Comparison of ENCODE assay signal across 10 cellular contexts in the genomic region with DNA sequence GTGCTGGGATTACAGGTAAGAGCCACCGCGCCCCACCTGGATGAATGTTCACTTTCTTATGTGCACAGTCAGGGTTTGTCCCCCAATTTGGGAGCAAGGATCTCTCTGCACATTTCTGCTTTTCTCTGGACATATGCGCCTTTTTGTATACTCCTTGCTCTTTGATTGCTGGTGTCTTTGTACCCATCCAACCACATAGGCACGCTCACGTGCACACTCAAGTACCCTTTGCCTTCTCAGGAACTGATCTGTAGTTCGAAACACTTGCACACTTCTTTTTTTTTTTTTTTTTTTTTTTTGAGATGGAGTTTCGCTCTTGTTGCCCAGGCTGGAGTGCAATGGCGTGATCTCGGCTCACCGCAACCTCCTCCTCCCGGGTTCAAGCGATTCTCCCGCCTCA. TPM values are rescaled to one million over a fixed set of nuclear protein-coding genes. Genes with fewer than 3 reads are reported as not detected.
DNase-seq lines count a peak whose midpoint lies in the region; ATAC-seq, FAIRE-seq and TF ChIP-seq lines count a peak whose summit lies in the region.
"Not testable (repeated sequence)": the region's sequence is repeated elsewhere in the genome, so short reads cannot be mapped to it uniquely, and the experiment has no call there.
"Had no signal": no experiment of that assay in that cellular context is flagged by ENCODE, and none has a peak within 500 bp of the region (broad histone marks: within the 10 kb centered on the region; RNA-seq: fewer than 3 reads in every experiment).

No MANE protein-coding gene starts in this region.

- not testable (repeated sequence) for DNase-seq in CD4-positive, alpha-beta T cell; SJCRH30; MCF 10A (ENCODE audit: unreplicated experiment); HepG2 (ENCODE audit: low spot score); neural crest cell (ENCODE audit: low read depth, low spot score); gastrocnemius medialis

- H3K27me3 ChIP-seq in CD4-positive, alpha-beta T cell (ENCODE audit: control insufficient read depth, insufficient read depth, low read length); SJCRH30; HepG2 (ENCODE audit: control insufficient read depth in 1 of 2, insufficient read depth in 2 of 2, low read length in 2 of 2); gastrocnemius medialis: not testable (repeated sequence)

- not testable (repeated sequence) for H3K27me3 Mint-ChIP-seq in CD4-positive, alpha-beta T cell; MCF 10A (ENCODE audit: insufficient read depth, unreplicated experiment); neural crest cell (ENCODE audit: low read depth)

- not testable (repeated sequence) for H3K27ac ChIP-seq in CD4-positive, alpha-beta T cell (ENCODE audit: low read depth, low read length); SJCRH30
- H3K27ac ChIP-seq in HepG2 (ENCODE audit: extremely low read length, insufficient read depth, low read length) = peak overlapping the region; percentile 74
- H3K27ac ChIP-seq in gastrocnemius medialis = peak overlapping the region; percentile 95 to 98 (median 96)
- peak overlapping the region; percentile 17 for H3K27ac ChIP-seq in temporal lobe (ENCODE audit: low read depth, low read length)

- BruUV-seq in MCF 10A (replicated peaks; lab: Mats Ljungman, UMichigan) = not testable (repeated sequence)
- TSS peak; percentile 50 for BruUV-seq in HepG2 (replicated peaks; lab: Mats Ljungman, UMichigan)

- not testable (repeated sequence) for H3K79me2 ChIP-seq in HepG2 (ENCODE audit: insufficient read depth, low read length)

- H3K4me1 Mint-ChIP-seq in CD4-positive, alpha-beta T cell (ENCODE audit: low read depth) = peaks cover 26% of the 10 kb centered on the region
- H3K4me1 Mint-ChIP-seq in MCF 10A (ENCODE audit: insufficient read depth, unreplicated experiment) = peaks cover 20% of the 10 kb centered on the region
- peaks cover 50% of the 10 kb centered on the region for H3K4me1 Mint-ChIP-seq in neural crest cell

- H3K9ac ChIP-seq in HepG2 (ENCODE audit: insufficient read depth, low read depth, low read length) = peak overlapping the region; percentile 81; the same call in 1 of the 2 replicates

- 84% methylated on average over 13 of the region's 13 CpGs for WGBS in HepG2 (ENCODE audit: low lambda C conversion rate)

- H3K9me3 ChIP-seq in CD4-positive, alpha-beta T cell (ENCODE audit: control insufficient read depth, low read length); SJCRH30 (replicated peaks); HepG2 (ENCODE audit: low read length); gastrocnemius medialis: not testable (repeated sequence)

- TF ChIP-seq EP300 in HepG2 (IDR thresholded peaks at IDR 0.05; ENCODE audit: low read depth in 2 of 2, low read length in 2 of 2); HepG2 (CRISPR knock-in tag; IDR thresholded peaks at IDR 0.05; ENCODE audit: borderline replicate concordance): not testable (repeated sequence)

- H3K36me3 ChIP-seq in SJCRH30 = peaks cover 28% of the 10 kb centered on the region
- H3K36me3 ChIP-seq in HepG2 (replicated peaks in 1 of 2; ENCODE audit: control insufficient read depth in 1 of 2, insufficient read depth in 2 of 2, low read length in 2 of 2); gastrocnemius medialis: not testable (repeated sequence)

- H3K4me3 ChIP-seq in SJCRH30 = peak overlapping the region; percentile 68
- H3K4me3 ChIP-seq in HepG2 (replicated peaks in 1 of 3; ENCODE audit: insufficient read depth in 1 of 3, low read depth in 2 of 3, low read length in 3 of 3) = peak overlapping the region in 1 of 3 experiments; percentile 85; a peak in 2 of 6 replicates
- H3K4me3 ChIP-seq in gastrocnemius medialis = peak overlapping the region in 1 of 4 donors; percentile 76

- intact Hi-C loops in CD4-positive, alpha-beta T cell (cut with DNase I, micrococcal nuclease) = loop anchor here in 1 of 2 experiments (10.0 kb wide), 1 partner anchor 213 kb away; no protein-coding TSS in a partner anchor
- intact Hi-C loops in MCF 10A (cut with micrococcal nuclease); HepG2 (cut with micrococcal nuclease; ENCODE audit: unreplicated experiment): not testable (repeated sequence)
- intact Hi-C loops in gastrocnemius medialis (cut with DNase I; ENCODE audit: low total_unique reads) = loop anchor here (5.0 kb wide), 2 partner anchors 71 to 154 kb away; a partner anchor contains a TSS

- not testable (repeated sequence) for H3K27ac Mint-ChIP-seq in CD4-positive, alpha-beta T cell; neural crest cell (ENCODE audit: unreplicated experiment)
- peak overlapping the region; percentile 6 for H3K27ac Mint-ChIP-seq in MCF 10A (ENCODE audit: low read depth, unreplicated experiment)

- POLR2A ChIA-PET in CD4-positive, alpha-beta T cell (lab: Charles Lee); MCF 10A (lab: Yijun Ruan, JAX): not testable (repeated sequence)
- POLR2A ChIA-PET in HepG2 (lab: Yijun Ruan, JAX) = interaction anchor here (0.7 to 6.3 kb wide), 2 partner anchors 20 to 215 kb away, joined by 3 to 40 read pairs; no protein-coding TSS in a partner anchor

- not testable (repeated sequence) for H3K36me3 Mint-ChIP-seq in CD4-positive, alpha-beta T cell (ENCODE audit: low read depth); MCF 10A (ENCODE audit: insufficient read depth, unreplicated experiment); neural crest cell (ENCODE audit: low read depth)

- not testable (repeated sequence) for H4K20me1 ChIP-seq in HepG2 (ENCODE audit: insufficient read depth, low read length)

- CTCF ChIA-PET in CD4-positive, alpha-beta T cell (lab: Charles Lee); HepG2 (lab: Yijun Ruan, JAX; ENCODE audit: low intra/inter-chr PET ratio, low total read pairs): not testable (repeated sequence)
- CTCF ChIA-PET in MCF 10A (lab: Yijun Ruan, JAX) = interaction anchor here (0.9 kb wide), 1 partner anchor 42 kb away, joined by 3 read pairs; no protein-coding TSS in a partner anchor

- H3K4me1 ChIP-seq in SJCRH30 = not testable (repeated sequence)
- peaks cover 56% of the 10 kb centered on the region for H3K4me1 ChIP-seq in HepG2 (ENCODE audit: insufficient read depth, low read length)
- H3K4me1 ChIP-seq in gastrocnemius medialis = peaks cover 52 to 56% of the 10 kb centered on the region in 2 donors

- H3K4me3 Mint-ChIP-seq in CD4-positive, alpha-beta T cell = peak overlapping the region; percentile 4
- H3K4me3 Mint-ChIP-seq in MCF 10A (ENCODE audit: unreplicated experiment) = not testable (repeated sequence)
- H3K4me3 Mint-ChIP-seq in neural crest cell = peak overlapping the region; percentile 77

- H2AFZ ChIP-seq in HepG2 (ENCODE audit: low read length) = not testable (repeated sequence)

- TF ChIP-seq RAD21 in HepG2 (CRISPR knock-in tag; IDR thresholded peaks at IDR 0.05) = not testable (repeated sequence)

- FAIRE-seq in HepG2 (lab: Jason Lieb, UNC) = not testable (repeated sequence)

- H3K4me2 ChIP-seq in HepG2 (ENCODE audit: low read depth, low read length) = peak overlapping the region; percentile 99

- TF ChIP-seq POLR2A in HepG2 (IDR thresholded peaks at IDR 0.05; ENCODE audit: insufficient read depth in 1 of 2, low read depth in 2 of 2, low read length in 2 of 2); gastrocnemius medialis (IDR thresholded peaks at IDR 0.05): not testable (repeated sequence)

- in situ Hi-C loops in HepG2 (cut with HindIII; ENCODE audit: extremely low pct_ligation_motif_present, low pct_unique_long_range_greater_than_20kb) = not testable (repeated sequence)
- in situ Hi-C loops in gastrocnemius medialis (cut with MboI; ENCODE audit: low sequenced_read_pairs in 4 of 4) = loop anchor here in 1 of 4 donors (10.0 kb wide), 1 partner anchor 63 kb away; no protein-coding TSS in a partner anchor

- not testable (repeated sequence) for ATAC-seq in CD4-positive, alpha-beta T cell (ENCODE audit: poor library complexity); HepG2; gastrocnemius medialis

- not testable (repeated sequence) for TF ChIP-seq CTCF in CD4-positive, alpha-beta T cell (IDR thresholded peaks at IDR 0.05); MCF 10A (IDR thresholded peaks at IDR 0.05; ENCODE audit: unreplicated experiment); HepG2 (CRISPR knock-in tag; IDR thresholded peaks at IDR 0.05); neural crest cell (conservative IDR thresholded peaks at IDR 0.05); gastrocnemius medialis (IDR thresholded peaks at IDR 0.05 in 4 of 5, conservative IDR thresholded peaks at IDR 0.05 in 1 of 5)

- not testable (repeated sequence) for H3K9me3 Mint-ChIP-seq in CD4-positive, alpha-beta T cell; MCF 10A (ENCODE audit: unreplicated experiment); neural crest cell

RNA-seq across cellular contexts. Expression of a gene that starts 1.4 kb away (rescaled TPM):
- under 1 TPM; 0.47 to 0.50 TPM for total RNA-seq in CD4-positive, alpha-beta T cell
- total RNA-seq in SJCRH30 (2014; rRNA removed; shearing (Covaris generic)) = 19.5 and 24.5 TPM in 2 replicates
- 0.22 and 0.65 TPM in 2 replicates for total RNA-seq in MCF 10A (2022)
- total RNA-seq in HepG2 (2016; rRNA removed; fragmentation: Illumina TruSeq; extraction: Trizol) = 2.0 and 2.2 TPM in 2 replicates
- 2.4 and 2.6 TPM in 2 replicates for total RNA-seq in HepG2 (2016; cell fraction: cytosol; rRNA removed; fragmentation: Illumina TruSeq; extraction: Trizol; ENCODE audit: low read depth)
- total RNA-seq in HepG2 (2016; cell fraction: insoluble cytoplasmic fraction; rRNA removed; fragmentation: Illumina TruSeq; extraction: Trizol) = 1.4 and 2.1 TPM in 2 replicates
- total RNA-seq in HepG2 (2016; cell fraction: membrane; rRNA removed; fragmentation: Illumina TruSeq; extraction: Trizol) = 2.7 and 3.4 TPM in 2 replicates
- total RNA-seq in HepG2 (2016; cell fraction: nucleus; rRNA removed; fragmentation: Illumina TruSeq; extraction: Trizol) = 2.1 and 2.5 TPM in 2 replicates
- 2.4 and 2.7 TPM in 2 replicates for polyA plus RNA-seq in HepG2 (2011; rRNA removed)
- 1.4 and 1.7 TPM in 2 replicates for polyA plus RNA-seq in HepG2 (2011; cell fraction: cytosol; rRNA removed)
- 7.2 and 7.7 TPM in 2 replicates for polyA plus RNA-seq in HepG2 (2011; cell fraction: nucleus; rRNA removed)
- polyA plus RNA-seq in HepG2 (2012) = 3.9 and 5.7 TPM in 2 replicates
- polyA plus RNA-seq in HepG2 (2016; cell fraction: cytosol; fragmentation: Illumina TruSeq; extraction: Trizol; ENCODE audit: low read depth) = 2.3 and 3.3 TPM in 2 replicates
- 3.3 and 5.0 TPM in 2 replicates for polyA plus RNA-seq in HepG2 (2016; cell fraction: insoluble cytoplasmic fraction; fragmentation: Illumina TruSeq; extraction: Trizol; ENCODE audit: low read depth)
- polyA plus RNA-seq in HepG2 (2016; cell fraction: membrane; fragmentation: Illumina TruSeq; extraction: Trizol; ENCODE audit: low read depth) = 3.1 and 3.8 TPM in 2 replicates
- polyA plus RNA-seq in HepG2 (2016; cell fraction: nucleus; fragmentation: Illumina TruSeq; extraction: Trizol; ENCODE audit: insufficient read depth, low read depth) = 8.7 and 10.3 TPM in 2 replicates
- polyA minus RNA-seq in HepG2 (2011; rRNA and poly(A)+ RNA removed; ENCODE audit: low replicate concordance) = 1.3 and 3.6 TPM in 2 replicates
- polyA minus RNA-seq in HepG2 (2011; cell fraction: cytosol; rRNA and poly(A)+ RNA removed) = 2.6 and 4.8 TPM in 2 replicates
- polyA minus RNA-seq in HepG2 (2011; cell fraction: nucleus; rRNA and poly(A)+ RNA removed) = 1.9 and 2.2 TPM in 2 replicates
- 2.4 and 2.6 TPM in 2 replicates for total RNA-seq in neural crest cell
- total RNA-seq in gastrocnemius medialis = 10 to 100 TPM in 1 of 4 donors, 1 to 10 TPM in 3; 3.4 to 10.8 (median 5.4) TPM
- total RNA-seq in temporal lobe = 0.74 TPM

RNA-seq across cellular contexts. Expression of a gene that starts 22.3 kb away (rescaled TPM):
- total RNA-seq in CD4-positive, alpha-beta T cell = under 1 TPM; 0.55 to 0.56 TPM
- 0.99 and 1.5 TPM in 2 replicates for total RNA-seq in SJCRH30 (2014; rRNA removed; shearing (Covaris generic))
- total RNA-seq in MCF 10A (2022) (1.9 and 3.0 TPM in 2 replicates), HepG2 (2016; rRNA removed; fragmentation: Illumina TruSeq; extraction: Trizol) (0.44 and 0.49 TPM in 2 replicates), neural crest cell (0.59 and 1.0 TPM in 2 replicates), gastrocnemius medialis (1 to 10 TPM; 3.4 to 8.1 (median 6.3) TPM), temporal lobe (3.9 TPM)
- 0.18 and 0.20 TPM in 2 replicates for total RNA-seq in HepG2 (2016; cell fraction: cytosol; rRNA removed; fragmentation: Illumina TruSeq; extraction: Trizol; ENCODE audit: low read depth)
- 0.16 and 0.32 TPM in 2 replicates for total RNA-seq in HepG2 (2016; cell fraction: insoluble cytoplasmic fraction; rRNA removed; fragmentation: Illumina TruSeq; extraction: Trizol)
- 0.09 and 0.24 TPM in 2 replicates for total RNA-seq in HepG2 (2016; cell fraction: membrane; rRNA removed; fragmentation: Illumina TruSeq; extraction: Trizol)
- total RNA-seq in HepG2 (2016; cell fraction: nucleus; rRNA removed; fragmentation: Illumina TruSeq; extraction: Trizol) = 0.22 TPM in 1 of 2 replicates, not detected in the other
- polyA plus RNA-seq in HepG2 (2011; rRNA removed) = 0.58 and 1.1 TPM in 2 replicates
- 0.49 and 0.71 TPM in 2 replicates for polyA plus RNA-seq in HepG2 (2011; cell fraction: cytosol; rRNA removed)
- polyA plus RNA-seq in HepG2 (2011; cell fraction: nucleus; rRNA removed) = 2.6 and 3.2 TPM in 2 replicates
- 1.3 and 1.9 TPM in 2 replicates for polyA plus RNA-seq in HepG2 (2012)
- polyA plus RNA-seq in HepG2 (2016; cell fraction: cytosol; fragmentation: Illumina TruSeq; extraction: Trizol; ENCODE audit: low read depth) = 0.14 and 0.21 TPM in 2 replicates
- 0.27 and 0.31 TPM in 2 replicates for polyA plus RNA-seq in HepG2 (2016; cell fraction: insoluble cytoplasmic fraction; fragmentation: Illumina TruSeq; extraction: Trizol; ENCODE audit: low read depth)
- 0.11 and 0.30 TPM in 2 replicates for polyA plus RNA-seq in HepG2 (2016; cell fraction: membrane; fragmentation: Illumina TruSeq; extraction: Trizol; ENCODE audit: low read depth)
- polyA plus RNA-seq in HepG2 (2016; cell fraction: nucleus; fragmentation: Illumina TruSeq; extraction: Trizol; ENCODE audit: insufficient read depth, low read depth) = 0.86 and 0.89 TPM in 2 replicates
- polyA minus RNA-seq in HepG2 (2011; rRNA and poly(A)+ RNA removed; ENCODE audit: low replicate concordance) = 1.6 and 73.9 TPM in 2 replicates
- 0.79 and 0.89 TPM in 2 replicates for polyA minus RNA-seq in HepG2 (2011; cell fraction: cytosol; rRNA and poly(A)+ RNA removed)
- polyA minus RNA-seq in HepG2 (2011; cell fraction: nucleus; rRNA and poly(A)+ RNA removed) = 1.1 and 1.2 TPM in 2 replicates

RNA-seq across cellular contexts. Expression of a gene that starts 22.3 kb away (rescaled TPM):
- not detected for total RNA-seq in CD4-positive, alpha-beta T cell
- 0.08 and 0.30 TPM in 2 replicates for total RNA-seq in SJCRH30 (2014; rRNA removed; shearing (Covaris generic))
- total RNA-seq in MCF 10A (2022) (not detected in 2 replicates), HepG2 (2016; rRNA removed; fragmentation: Illumina TruSeq; extraction: Trizol) (0.07 TPM in 1 of 2 replicates, not detected in the other), neural crest cell (not detected in 2 replicates), gastrocnemius medialis (under 1 TPM in 1 of 4 donors, not detected in 3; 0.19 TPM), temporal lobe (under 0.01 TPM)
- 1.1 TPM in 1 of 2 replicates, not detected in the other for total RNA-seq in HepG2 (2016; cell fraction: cytosol; rRNA removed; fragmentation: Illumina TruSeq; extraction: Trizol; ENCODE audit: low read depth)
- 0.19 and 0.39 TPM in 2 replicates for total RNA-seq in HepG2 (2016; cell fraction: insoluble cytoplasmic fraction; rRNA removed; fragmentation: Illumina TruSeq; extraction: Trizol)
- total RNA-seq in HepG2 (2016; cell fraction: membrane; rRNA removed; fragmentation: Illumina TruSeq; extraction: Trizol) = 0.10 and 0.12 TPM in 2 replicates
- 0.16 TPM in 1 of 2 replicates, not detected in the other for total RNA-seq in HepG2 (2016; cell fraction: nucleus; rRNA removed; fragmentation: Illumina TruSeq; extraction: Trizol)
- 0.10 TPM in 1 of 2 replicates, not detected in the other for polyA plus RNA-seq in HepG2 (2011; rRNA removed)
- polyA plus RNA-seq in HepG2 (2011; cell fraction: cytosol; rRNA removed) = not detected in 2 replicates
- polyA plus RNA-seq in HepG2 (2011; cell fraction: nucleus; rRNA removed) = 0.21 TPM in 1 of 2 replicates, not detected in the other
- polyA plus RNA-seq in HepG2 (2012) = 0.19 and 0.32 TPM in 2 replicates
- polyA plus RNA-seq in HepG2 (2016; cell fraction: cytosol; fragmentation: Illumina TruSeq; extraction: Trizol; ENCODE audit: low read depth) = 0.03 TPM in 1 of 2 replicates, not detected in the other
- not detected in 2 replicates for polyA plus RNA-seq in HepG2 (2016; cell fraction: insoluble cytoplasmic fraction; fragmentation: Illumina TruSeq; extraction: Trizol; ENCODE audit: low read depth)
- not detected in 2 replicates for polyA plus RNA-seq in HepG2 (2016; cell fraction: membrane; fragmentation: Illumina TruSeq; extraction: Trizol; ENCODE audit: low read depth)
- 0.15 TPM in 1 of 2 replicates, not detected in the other for polyA plus RNA-seq in HepG2 (2016; cell fraction: nucleus; fragmentation: Illumina TruSeq; extraction: Trizol; ENCODE audit: insufficient read depth, low read depth)
- polyA minus RNA-seq in HepG2 (2011; rRNA and poly(A)+ RNA removed; ENCODE audit: low replicate concordance) = not detected in 2 replicates
- not detected in 2 replicates for polyA minus RNA-seq in HepG2 (2011; cell fraction: cytosol; rRNA and poly(A)+ RNA removed)
- polyA minus RNA-seq in HepG2 (2011; cell fraction: nucleus; rRNA and poly(A)+ RNA removed) = not detected in 2 replicates
- total RNA-seq: CD8-positive, alpha-beta T cell had no signal
- polyA plus RNA-seq: A549, BJ had no signal

RNA-seq across cellular contexts. Expression of a gene that starts 28.6 kb away (rescaled TPM):
- not detected for total RNA-seq in CD4-positive, alpha-beta T cell
- total RNA-seq in SJCRH30 (2014; rRNA removed; shearing (Covaris generic)) = not detected in 2 replicates
- total RNA-seq in MCF 10A (2022) (3.5 and 4.2 TPM in 2 replicates), HepG2 (2016; rRNA removed; fragmentation: Illumina TruSeq; extraction: Trizol) (0.22 TPM in 1 of 2 replicates, not detected in the other), neural crest cell (0.23 TPM in 1 of 2 replicates, not detected in the other), gastrocnemius medialis (1 to 10 TPM in 1 of 4 donors, not detected in 3; 2.1 TPM), temporal lobe (not detected)
- not detected in 2 replicates for total RNA-seq in HepG2 (2016; cell fraction: cytosol; rRNA removed; fragmentation: Illumina TruSeq; extraction: Trizol; ENCODE audit: low read depth)
- total RNA-seq in HepG2 (2016; cell fraction: insoluble cytoplasmic fraction; rRNA removed; fragmentation: Illumina TruSeq; extraction: Trizol) = 0.11 TPM in 1 of 2 replicates, not detected in the other
- total RNA-seq in HepG2 (2016; cell fraction: membrane; rRNA removed; fragmentation: Illumina TruSeq; extraction: Trizol) = 0.59 TPM in 1 of 2 replicates, not detected in the other
- total RNA-seq in HepG2 (2016; cell fraction: nucleus; rRNA removed; fragmentation: Illumina TruSeq; extraction: Trizol) = not detected in 2 replicates
- polyA plus RNA-seq in HepG2 (2011; rRNA removed) = 0.07 and 0.16 TPM in 2 replicates
- not detected in 2 replicates for polyA plus RNA-seq in HepG2 (2011; cell fraction: cytosol; rRNA removed)
- polyA plus RNA-seq in HepG2 (2011; cell fraction: nucleus; rRNA removed) = 1.2 and 1.7 TPM in 2 replicates
- 0.09 and 0.50 TPM in 2 replicates for polyA plus RNA-seq in HepG2 (2012)
- not detected in 2 replicates for polyA plus RNA-seq in HepG2 (2016; cell fraction: cytosol; fragmentation: Illumina TruSeq; extraction: Trizol; ENCODE audit: low read depth)
- polyA plus RNA-seq in HepG2 (2016; cell fraction: insoluble cytoplasmic fraction; fragmentation: Illumina TruSeq; extraction: Trizol; ENCODE audit: low read depth) = not detected in 2 replicates
- not detected in 2 replicates for polyA plus RNA-seq in HepG2 (2016; cell fraction: membrane; fragmentation: Illumina TruSeq; extraction: Trizol; ENCODE audit: low read depth)
- polyA plus RNA-seq in HepG2 (2016; cell fraction: nucleus; fragmentation: Illumina TruSeq; extraction: Trizol; ENCODE audit: insufficient read depth, low read depth) = 0.46 and 0.85 TPM in 2 replicates
- polyA minus RNA-seq in HepG2 (2011; rRNA and poly(A)+ RNA removed; ENCODE audit: low replicate concordance) = 0.30 TPM in 1 of 2 replicates, not detected in the other
- not detected in 2 replicates for polyA minus RNA-seq in HepG2 (2011; cell fraction: cytosol; rRNA and poly(A)+ RNA removed)
- polyA minus RNA-seq in HepG2 (2011; cell fraction: nucleus; rRNA and poly(A)+ RNA removed) = 0.37 and 0.39 TPM in 2 replicates
- total RNA-seq: CD8-positive, alpha-beta T cell had no signal
- polyA plus RNA-seq: A549, BJ had no signal

RNA-seq across cellular contexts. Expression of a gene that starts 34.3 kb away (rescaled TPM):
- total RNA-seq in CD4-positive, alpha-beta T cell = not detected
- not detected in 2 replicates for total RNA-seq in SJCRH30 (2014; rRNA removed; shearing (Covaris generic))
- total RNA-seq in MCF 10A (2022) = 10.5 and 14.7 TPM in 2 replicates
- 0.07 TPM in 2 replicates for total RNA-seq in HepG2 (2016; rRNA removed; fragmentation: Illumina TruSeq; extraction: Trizol)
- not detected in 2 replicates for total RNA-seq in HepG2 (2016; cell fraction: cytosol; rRNA removed; fragmentation: Illumina TruSeq; extraction: Trizol; ENCODE audit: low read depth)
- 0.09 TPM in 1 of 2 replicates, not detected in the other for total RNA-seq in HepG2 (2016; cell fraction: insoluble cytoplasmic fraction; rRNA removed; fragmentation: Illumina TruSeq; extraction: Trizol)
- 0.07 and 0.09 TPM in 2 replicates for total RNA-seq in HepG2 (2016; cell fraction: membrane; rRNA removed; fragmentation: Illumina TruSeq; extraction: Trizol)
- 0.09 TPM in 1 of 2 replicates, not detected in the other for total RNA-seq in HepG2 (2016; cell fraction: nucleus; rRNA removed; fragmentation: Illumina TruSeq; extraction: Trizol)
- 1.1 and 1.5 TPM in 2 replicates for polyA plus RNA-seq in HepG2 (2011; rRNA removed)
- polyA plus RNA-seq in HepG2 (2011; cell fraction: cytosol; rRNA removed) = 0.71 and 0.98 TPM in 2 replicates
- polyA plus RNA-seq in HepG2 (2011; cell fraction: nucleus; rRNA removed) = 2.0 and 2.5 TPM in 2 replicates
- 0.47 and 1.7 TPM in 2 replicates for polyA plus RNA-seq in HepG2 (2012)
- polyA plus RNA-seq in HepG2 (2016; cell fraction: cytosol; fragmentation: Illumina TruSeq; extraction: Trizol; ENCODE audit: low read depth) = not detected in 2 replicates
- not detected in 2 replicates for polyA plus RNA-seq in HepG2 (2016; cell fraction: insoluble cytoplasmic fraction; fragmentation: Illumina TruSeq; extraction: Trizol; ENCODE audit: low read depth)
- polyA plus RNA-seq in HepG2 (2016; cell fraction: membrane; fragmentation: Illumina TruSeq; extraction: Trizol; ENCODE audit: low read depth) = 0.14 TPM in 1 of 2 replicates, not detected in the other
- 0.26 TPM in 1 of 2 replicates, not detected in the other for polyA plus RNA-seq in HepG2 (2016; cell fraction: nucleus; fragmentation: Illumina TruSeq; extraction: Trizol; ENCODE audit: insufficient read depth, low read depth)
- 1.8 and 2.9 TPM in 2 replicates for polyA minus RNA-seq in HepG2 (2011; rRNA and poly(A)+ RNA removed; ENCODE audit: low replicate concordance)
- 0.97 and 0.99 TPM in 2 replicates for polyA minus RNA-seq in HepG2 (2011; cell fraction: cytosol; rRNA and poly(A)+ RNA removed)
- 0.64 and 1.5 TPM in 2 replicates for polyA minus RNA-seq in HepG2 (2011; cell fraction: nucleus; rRNA and poly(A)+ RNA removed)
- total RNA-seq in neural crest cell = 0.51 and 0.59 TPM in 2 replicates
- 1 to 10 TPM in 2 of 4 donors, under 1 TPM in 2; 0.61 to 1.3 (median 0.98) TPM for total RNA-seq in gastrocnemius medialis
- total RNA-seq in temporal lobe = 0.49 TPM
- total RNA-seq: CD8-positive, alpha-beta T cell had no signal
